Comparison of ENCODE assay signal across 19 cellular contexts in the genomic region with DNA sequence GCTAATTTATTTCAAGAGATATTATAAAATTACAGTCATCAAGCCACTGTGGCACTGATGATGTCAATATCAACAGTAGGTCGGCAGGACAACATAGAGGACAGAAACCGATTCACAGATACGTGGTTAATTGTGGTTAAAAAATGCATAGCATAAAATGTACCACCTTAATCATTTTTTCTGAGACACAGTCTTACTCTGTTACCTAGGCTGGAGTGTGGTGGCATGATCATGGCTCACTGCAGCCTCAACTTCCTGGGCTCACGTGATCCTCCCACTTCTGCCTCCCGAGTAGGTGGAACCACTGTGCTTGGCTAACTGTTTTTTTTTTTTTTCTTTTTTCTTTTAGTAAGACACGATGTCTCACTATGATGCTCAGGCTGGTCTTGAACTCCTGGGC. TPM values are rescaled to one million over a fixed set of nuclear protein-coding genes. Genes with fewer than 3 reads are reported as not detected.
DNase-seq lines count a peak whose midpoint lies in the region; ATAC-seq lines count a peak whose summit lies in the region.
"Had no signal": no experiment of that assay in that cellular context is flagged by ENCODE, and none has a peak within 500 bp of the region (broad histone marks: within the 10 kb centered on the region; RNA-seq: fewer than 3 reads in every experiment).

No MANE protein-coding gene starts in this region.

- DNase-seq in activated CD4-positive, alpha-beta T cell treated with anti-CD3 and anti-CD28 coated beads for 48 hours = peak; percentile 55
- DNase-seq in activated CD4-positive, alpha-beta T cell treated with anti-CD3 and anti-CD28 coated beads for 1 hour = no peak
- DNase-seq in activated naive CD8-positive, alpha-beta T cell treated with anti-CD3 and anti-CD28 coated beads, Interleukin-2, amount 50 U/mL, for 24 hours = no peak
- DNase-seq in activated naive CD8-positive, alpha-beta T cell treated with anti-CD3 and anti-CD28 coated beads for 36 hours = no peak
- DNase-seq in stimulated activated naive CD8-positive, alpha-beta T cell treated with anti-CD3 and anti-CD28 coated beads, Interleukin-15, amount 100 ng/mL, for 72 hours = no peak
- DNase-seq in NK-92 (lab: John Stamatoyannopoulos, UW; ENCODE audit: unreplicated experiment) (no peak), NCI-H187 treated with DMSO at 0.1 percent for 48 hours (lab: John Stamatoyannopoulos, UW) (no peak)
- DNase-seq: DMS53, H9, KG1, NCI-H1105, NCI-H187, NCI-H446 treated with DMSO at 0.1 percent for 48 hours, NCI-H748 treated with DMSO at 0.1 percent for 48 hours, PC-9 had no signal

- H3K4me3 Mint-ChIP-seq in activated naive CD8-positive, alpha-beta T cell treated with anti-CD3 and anti-CD28 coated beads, Interleukin-2, amount 50 U/mL, for 24 hours = no peak overlapping the region
- H3K4me3 Mint-ChIP-seq in activated naive CD8-positive, alpha-beta T cell treated with anti-CD3 and anti-CD28 coated beads for 36 hours = no peak overlapping the region
- no peak overlapping the region for H3K4me3 Mint-ChIP-seq in activated T-helper 17 cell treated with anti-CD3 and anti-CD28 coated beads, Interleukin-2, amount 50 U/mL, for 72 hours
- no peak overlapping the region for H3K4me3 Mint-ChIP-seq in stimulated activated naive CD8-positive, alpha-beta T cell treated with anti-CD3 and anti-CD28 coated beads, Interleukin-15, amount 100 ng/mL, for 72 hours
- H3K4me3 Mint-ChIP-seq: CD14-positive monocyte, H9 had no signal

- peaks cover 22% of the 10 kb centered on the region for H3K4me1 Mint-ChIP-seq in activated naive CD8-positive, alpha-beta T cell treated with anti-CD3 and anti-CD28 coated beads, Interleukin-2, amount 50 U/mL, for 24 hours
- H3K4me1 Mint-ChIP-seq in activated naive CD8-positive, alpha-beta T cell treated with anti-CD3 and anti-CD28 coated beads for 36 hours = peaks cover 10% of the 10 kb centered on the region
- H3K4me1 Mint-ChIP-seq in activated T-helper 17 cell treated with anti-CD3 and anti-CD28 coated beads, Interleukin-2, amount 50 U/mL, for 72 hours = peaks cover 9% of the 10 kb centered on the region
- H3K4me1 Mint-ChIP-seq in stimulated activated naive CD8-positive, alpha-beta T cell treated with anti-CD3 and anti-CD28 coated beads, Interleukin-15, amount 100 ng/mL, for 72 hours = peaks cover 7% of the 10 kb centered on the region

- no peak overlapping the region for H3K27ac Mint-ChIP-seq in activated naive CD8-positive, alpha-beta T cell treated with anti-CD3 and anti-CD28 coated beads, Interleukin-2, amount 50 U/mL, for 24 hours
- no peak overlapping the region for H3K27ac Mint-ChIP-seq in activated naive CD8-positive, alpha-beta T cell treated with anti-CD3 and anti-CD28 coated beads for 36 hours
- peak overlapping the region; percentile 48 for H3K27ac Mint-ChIP-seq in activated T-helper 17 cell treated with anti-CD3 and anti-CD28 coated beads, Interleukin-2, amount 50 U/mL, for 72 hours
- H3K27ac Mint-ChIP-seq in stimulated activated naive CD8-positive, alpha-beta T cell treated with anti-CD3 and anti-CD28 coated beads, Interleukin-15, amount 100 ng/mL, for 72 hours = no peak overlapping the region
- H3K27ac Mint-ChIP-seq: H9 had no signal

- ATAC-seq in activated naive CD8-positive, alpha-beta T cell treated with anti-CD3 and anti-CD28 coated beads, Interleukin-2, amount 50 U/mL, for 24 hours = peak; percentile 74
- ATAC-seq in activated T-helper 17 cell treated with anti-CD3 and anti-CD28 coated beads, Interleukin-2, amount 50 U/mL, for 72 hours (replicated peaks) = peak; percentile 81
- peak; percentile 67 for ATAC-seq in stimulated activated naive CD8-positive, alpha-beta T cell treated with anti-CD3 and anti-CD28 coated beads, Interleukin-15, amount 100 ng/mL, for 72 hours
- ATAC-seq: GM12878 had no signal

- peaks cover 13% of the 10 kb centered on the region for H3K36me3 Mint-ChIP-seq in activated naive CD8-positive, alpha-beta T cell treated with anti-CD3 and anti-CD28 coated beads, Interleukin-2, amount 50 U/mL, for 24 hours (ENCODE audit: low read depth)
- peaks cover 6% of the 10 kb centered on the region for H3K36me3 Mint-ChIP-seq in activated naive CD8-positive, alpha-beta T cell treated with anti-CD3 and anti-CD28 coated beads for 36 hours
- no peaks in the 10 kb centered on the region for H3K36me3 Mint-ChIP-seq in activated T-helper 17 cell treated with anti-CD3 and anti-CD28 coated beads, Interleukin-2, amount 50 U/mL, for 72 hours (ENCODE audit: low read depth)

- H3K9me3 Mint-ChIP-seq in activated naive CD8-positive, alpha-beta T cell treated with anti-CD3 and anti-CD28 coated beads, Interleukin-2, amount 50 U/mL, for 24 hours = peaks cover 20% of the 10 kb centered on the region
- H3K9me3 Mint-ChIP-seq in activated naive CD8-positive, alpha-beta T cell treated with anti-CD3 and anti-CD28 coated beads for 36 hours = peaks cover 10% of the 10 kb centered on the region
- H3K9me3 Mint-ChIP-seq in activated T-helper 17 cell treated with anti-CD3 and anti-CD28 coated beads, Interleukin-2, amount 50 U/mL, for 72 hours = peaks cover 17% of the 10 kb centered on the region
- peaks cover 21 to 24% of the 10 kb centered on the region in 2 donors for H3K9me3 Mint-ChIP-seq in stimulated activated naive CD8-positive, alpha-beta T cell treated with anti-CD3 and anti-CD28 coated beads, Interleukin-15, amount 100 ng/mL, for 72 hours

- H3K27me3 Mint-ChIP-seq in activated naive CD8-positive, alpha-beta T cell treated with anti-CD3 and anti-CD28 coated beads, Interleukin-2, amount 50 U/mL, for 24 hours = no peaks in the 10 kb centered on the region
- peaks cover 3% of the 10 kb centered on the region for H3K27me3 Mint-ChIP-seq in activated naive CD8-positive, alpha-beta T cell treated with anti-CD3 and anti-CD28 coated beads for 36 hours
- peaks cover 8% of the 10 kb centered on the region for H3K27me3 Mint-ChIP-seq in activated T-helper 17 cell treated with anti-CD3 and anti-CD28 coated beads, Interleukin-2, amount 50 U/mL, for 72 hours
- H3K27me3 Mint-ChIP-seq in stimulated activated naive CD8-positive, alpha-beta T cell treated with anti-CD3 and anti-CD28 coated beads, Interleukin-15, amount 100 ng/mL, for 72 hours = no peaks in the 10 kb centered on the region

RNA-seq across cellular contexts. Expression of a gene that starts 21.0 kb away (rescaled TPM):
- total RNA-seq in activated naive CD8-positive, alpha-beta T cell treated with anti-CD3 and anti-CD28 coated beads for 36 hours = 10 to 100 TPM; 32.8 to 36.0 TPM
- 10 to 100 TPM; 27.6 to 30.8 TPM for total RNA-seq in activated T-helper 17 cell treated with anti-CD3 and anti-CD28 coated beads, Interleukin-2, amount 50 U/mL, for 72 hours

RNA-seq across cellular contexts. Expression of a gene that starts 59.3 kb away (rescaled TPM):
- total RNA-seq in activated naive CD8-positive, alpha-beta T cell treated with anti-CD3 and anti-CD28 coated beads for 36 hours = under 1 TPM; 0.46 to 0.97 TPM
- 1 to 10 TPM in 1 of 2 donors, under 1 TPM in 1; 0.09 to 3.3 TPM for total RNA-seq in activated T-helper 17 cell treated with anti-CD3 and anti-CD28 coated beads, Interleukin-2, amount 50 U/mL, for 72 hours
- total RNA-seq: M059J had no signal
